Comparison of ENCODE assay signal across 10 cellular contexts in genomic region chr9:91837982-91838731, GRCh38.
DNase-seq lines count a peak whose midpoint lies in the region; ATAC-seq and TF ChIP-seq lines count a peak whose summit lies in the region.
"Had no signal": no experiment of that assay in that cellular context is flagged by ENCODE, and none has a peak within 500 bp of the region (broad histone marks: within the 10 kb centered on the region; RNA-seq: fewer than 3 reads in every experiment).

No MANE protein-coding gene starts in this region.

- H3K56ac ChIP-seq in IMR-90 (ENCODE audit: extremely low read depth, insufficient read depth, low read length), result no peak overlapping the region

- CTCF ChIA-PET in IMR-90 (lab: Yijun Ruan, JAX), result no interaction called here

- no TSS peak for BruUV-seq in IMR-90 (replicated peaks; lab: Mats Ljungman, UMichigan)

- H3K36me3 ChIP-seq in IMR-90 (ENCODE audit: control insufficient read depth, insufficient read depth, low read length), result no peaks in the 10 kb centered on the region
- no peaks in the 10 kb centered on the region for H3K36me3 ChIP-seq in RWPE2 (ENCODE audit: low read depth)
- no peaks in the 10 kb centered on the region for H3K36me3 ChIP-seq in upper lobe of left lung
- no peaks in the 10 kb centered on the region for H3K36me3 ChIP-seq in testis (ENCODE audit: low read depth, missing control alignments)

- TF ChIP-seq CTCF in IMR-90 (conservative IDR thresholded peaks at IDR 0.05; ENCODE audit: low read depth, low read length) (no peak), RWPE2 (IDR thresholded peaks at IDR 0.05; ENCODE audit: poor library complexity, severe bottlenecking) (no peak), upper lobe of left lung (IDR thresholded peaks at IDR 0.05) (no peak), testis (IDR thresholded peaks at IDR 0.05) (no peak)

- ATAC-seq in IMR-90 (ENCODE audit: low read depth) (peak; percentile 60), RWPE2 (ENCODE audit: low read depth) (peak; percentile 97), left ventricle myocardium superior (peak; percentile 89), upper lobe of left lung (ENCODE audit: low FRiP score in 2 of 2) (peak; percentile 66 to 76)
- ATAC-seq: stimulated activated effector memory CD8-positive, alpha-beta T cell treated with anti-CD3 and anti-CD28 coated beads, Interleukin-12 subunit alpha, Interleukin-12 subunit beta, amount 100 ng/mL, for 72 hours had no signal

- DNase-seq in IMR-90 (peak; percentile 71), RWPE2 (ENCODE audit: low spot score) (peak; percentile 86), left ventricle myocardium superior (peak; percentile 73), upper lobe of left lung (peak; percentile 65 to 78), testis (no peak), GF-D8 (lab: John Stamatoyannopoulos, UW) (no peak), Ammon's horn (ENCODE audit: low spot score) (no peak)
- no peak for DNase-seq in effector CD8-positive, alpha-beta T cell (lab: John Stamatoyannopoulos, UW)
- DNase-seq: activated naive CD8-positive, alpha-beta T cell treated with anti-CD3 and anti-CD28 coated beads, Interleukin-2, amount 10 ng/mL, durations not matched to agents 7 days and 5 days had no signal

- no peak overlapping the region for H3K4me3 ChIP-seq in IMR-90 (ENCODE audit: insufficient read depth, low read depth, low read length)
- no peak overlapping the region for H3K4me3 ChIP-seq in RWPE2 (ENCODE audit: severe bottlenecking)
- peak overlapping the region in 1 of 4 donors; percentile 15 for H3K4me3 ChIP-seq in upper lobe of left lung
- H3K4me3 ChIP-seq in testis, result no peak overlapping the region

- no peak overlapping the region for H3K9ac ChIP-seq in IMR-90 (ENCODE audit: low read depth, low read length)

- H3K27me3 ChIP-seq in IMR-90 (ENCODE audit: control insufficient read depth, insufficient read depth, low read length), result no peaks in the 10 kb centered on the region; the same call in 1 of the 2 replicates
- H3K27me3 ChIP-seq in RWPE2 (ENCODE audit: insufficient read depth, poor library complexity, severe bottlenecking), result no peaks in the 10 kb centered on the region
- no peaks in the 10 kb centered on the region for H3K27me3 ChIP-seq in upper lobe of left lung
- no peaks in the 10 kb centered on the region for H3K27me3 ChIP-seq in testis

- peak overlapping the region; percentile 30 for H3K4me2 ChIP-seq in IMR-90 (ENCODE audit: low read depth, low read length)

- no peak overlapping the region for H3K23ac ChIP-seq in IMR-90 (ENCODE audit: low read depth, low read length)

- H2AK9ac ChIP-seq in IMR-90 (replicated peaks; ENCODE audit: low read depth, low read length, poor library complexity), result peak overlapping the region; percentile 31

- H3K4me1 ChIP-seq in IMR-90 (ENCODE audit: control insufficient read depth, insufficient read depth, low read length) (peaks cover 21% of the 10 kb centered on the region; the same call in 1 of the 2 replicates), RWPE2 (ENCODE audit: insufficient read depth, poor library complexity, severe bottlenecking) (no peaks in the 10 kb centered on the region), upper lobe of left lung (peaks cover 0 to under 1% (median 0%) of the 10 kb centered on the region in 4 donors), testis (no peaks in the 10 kb centered on the region)

- H4K91ac ChIP-seq in IMR-90 (ENCODE audit: insufficient read depth, low read depth, low read length), result no peak overlapping the region; the same call in 1 of the 2 replicates

- POLR2A ChIA-PET in IMR-90 (lab: Charles Lee; ENCODE audit: unreplicated experiment), result no interaction called here

- no peak for TF ChIP-seq RAD21 in IMR-90 (IDR thresholded peaks at IDR 0.05; ENCODE audit: low read length)

- H4K20me1 ChIP-seq in IMR-90 (ENCODE audit: insufficient read depth, low read length), result peaks cover 13% of the 10 kb centered on the region; the same call in 1 of the 2 replicates

- peak overlapping the region in 1 of 2 experiments; percentile 18; a peak in 1 of 4 replicates for H4K8ac ChIP-seq in IMR-90 (ENCODE audit: low read depth in 2 of 2, low read length in 2 of 2)

- no peaks in the 10 kb centered on the region; the same call in 1 of the 2 replicates for H3K9me1 ChIP-seq in IMR-90 (ENCODE audit: insufficient read depth, low read length)

- 0 out of 2 replicates have a peak overlapping the region, but pooled peaks have one; percentile 28 for H2BK20ac ChIP-seq in IMR-90 (ENCODE audit: low read depth, low read length)

- H3K9me3 ChIP-seq in IMR-90 (ENCODE audit: control insufficient read depth, insufficient read depth, low read length) (no peaks in the 10 kb centered on the region), RWPE2 (ENCODE audit: severe bottlenecking) (no peaks in the 10 kb centered on the region), upper lobe of left lung (no peaks in the 10 kb centered on the region), testis (no peaks in the 10 kb centered on the region)

- H3K18ac ChIP-seq in IMR-90 (ENCODE audit: low read depth, low read length), result no peak overlapping the region; the same call in 1 of the 2 replicates

- no peak overlapping the region for H3K14ac ChIP-seq in IMR-90 (replicated peaks; ENCODE audit: low read depth, low read length)

- no peak overlapping the region for H4K5ac ChIP-seq in IMR-90 (ENCODE audit: low read depth, low read length)

- peak overlapping the region; percentile 75 for H2AFZ ChIP-seq in IMR-90 (replicated peaks; ENCODE audit: low read length, poor library complexity)

- H2AK5ac ChIP-seq in IMR-90 (ENCODE audit: low read depth, low read length), result 0 out of 2 replicates have a peak overlapping the region, but pooled peaks have one; percentile 35

- in situ Hi-C loops in IMR-90 (cut with MboI; ENCODE audit: low sequenced_read_pairs), result no loop called here

- H3K27ac ChIP-seq in IMR-90 (ENCODE audit: insufficient read depth, low read length) (no peak overlapping the region), RWPE2 (ENCODE audit: poor library complexity, severe bottlenecking) (no peak overlapping the region), upper lobe of left lung (no peak overlapping the region), testis (no peak overlapping the region)

- no peak for TF ChIP-seq EP300 in upper lobe of left lung (IDR thresholded peaks at IDR 0.05)

- 29% methylated on average over 6 of the region's 21 CpGs; no CpG with 5 or more reads in 1 of the 2 experiments for WGBS in IMR-90 (ENCODE audit: extremely low coverage in 2 of 2, insufficient read length in 1 of 2), 2 experiments
- whole genome bisulfite sequencing in upper lobe of left lung, 2 donors, result 40 to 63% methylated on average over 17 to 21 of the region's 21 CpGs
- 58 to 73% methylated on average over 19 to 21 of the region's 21 CpGs for WGBS in testis, 2 donors

- H3K4ac ChIP-seq in IMR-90 (ENCODE audit: low read depth, low read length), result peak overlapping the region; percentile 36; the same call in 1 of the 2 replicates

- dilution Hi-C loops in IMR-90 (cut with HindIII; ENCODE audit: low sequenced_read_pairs, unreplicated experiment), result no loop called here

- no peak overlapping the region for H2BK5ac ChIP-seq in IMR-90 (ENCODE audit: low read depth, low read length, poor library complexity, severe bottlenecking)

- intact Hi-C loops in IMR-90 (cut with micrococcal nuclease) (no loop called here), left ventricle myocardium superior (cut with micrococcal nuclease) (no loop called here), testis (cut with DNase I; ENCODE audit: low total_unique reads) (no loop called here)

- 0 out of 2 replicates have a peak overlapping the region, but pooled peaks have one; percentile 7 for H2BK120ac ChIP-seq in IMR-90 (ENCODE audit: low read depth, low read length)

- no peak overlapping the region for H2BK15ac ChIP-seq in IMR-90 (ENCODE audit: low read depth, low read length)

- TF ChIP-seq POLR2A in IMR-90 (IDR thresholded peaks at IDR 0.05; ENCODE audit: low read depth, low read length), result no peak
- TF ChIP-seq POLR2A in upper lobe of left lung (IDR thresholded peaks at IDR 0.05), result no peak
- no peak for TF ChIP-seq POLR2A in testis (IDR thresholded peaks at IDR 0.05)

- peaks cover 0 to 3% of the 10 kb centered on the region in 2 experiments; a peak in 1 of 4 replicates for H3K79me1 ChIP-seq in IMR-90 (ENCODE audit: low read depth in 1 of 2, low read length in 2 of 2)

TF ChIP-seq in IMR-90, 13 proteins besides CTCF, POLR2A, EP300 and RAD21:
- TF ChIP-seq RFX5 (IDR thresholded peaks at IDR 0.05; ENCODE audit: low read depth, low read length) (no peak), BHLHE40 (IDR thresholded peaks at IDR 0.05; ENCODE audit: low read depth, low read length) (no peak), CEBPB (IDR thresholded peaks at IDR 0.05; ENCODE audit: low read depth, low read length) (no peak), SMC3 (IDR thresholded peaks at IDR 0.05; ENCODE audit: low read depth, low read length) (no peak), MAFK (IDR thresholded peaks at IDR 0.05; ENCODE audit: low read depth, low read length) (no peak), NFE2L2 (IDR thresholded peaks at IDR 0.05; ENCODE audit: low read depth, low read length) (no peak), MXI1 (IDR thresholded peaks at IDR 0.05; ENCODE audit: borderline replicate concordance, low read depth, low read length) (no peak), ELK1 (IDR thresholded peaks at IDR 0.05; ENCODE audit: borderline replicate concordance, low read depth, low read length) (no peak), FOS (IDR thresholded peaks at IDR 0.05; ENCODE audit: low read depth, low read length) (no peak), RCOR1 (IDR thresholded peaks at IDR 0.05; ENCODE audit: insufficient replicate concordance, low read length) (no peak), CHD1 (IDR thresholded peaks at IDR 0.05; ENCODE audit: low read depth, low read length) (no peak)

Comparison
In these comparisons a context has a peak if more than half of its experiments do, and no peak if none do; other contexts are left out.
1. DNase-seq: peak in IMR-90 (single experiment), RWPE2 (single experiment), left ventricle myocardium superior (single experiment) and upper lobe of left lung (2 of 2); none in testis (single experiment), GF-D8 (single experiment), effector CD8-positive, alpha-beta T cell (single experiment) and Ammon's horn (single experiment).
2. Peak in every context shown above with its lines, with median percentiles within 50 percentile points of each other: ATAC-seq.